16 cellular contexts compared by ENCODE assay signal in the genomic region with DNA sequence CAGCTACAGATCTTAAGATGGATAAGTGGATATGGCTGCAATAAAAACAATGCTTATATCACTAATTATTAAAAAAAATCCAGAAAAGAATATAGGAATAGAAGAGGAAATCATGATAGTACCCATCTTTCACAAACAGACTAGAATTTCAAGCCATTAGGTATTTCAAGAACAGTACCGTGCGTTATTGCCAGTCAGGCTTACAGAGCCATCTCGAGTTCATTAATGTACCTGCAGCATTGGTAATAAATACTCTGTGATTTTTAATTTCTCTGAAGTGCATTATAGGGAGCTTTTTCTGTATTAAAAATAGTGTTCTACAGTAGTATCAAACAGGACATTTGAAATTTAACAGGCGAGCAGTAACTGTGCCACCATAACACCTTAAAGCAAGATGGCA. TPM values are rescaled to one million over a fixed set of nuclear protein-coding genes. Genes with fewer than 3 reads are reported as not detected.
DNase-seq lines count a peak whose midpoint lies in the region; ATAC-seq and TF ChIP-seq lines count a peak whose summit lies in the region.
"Had no signal": no experiment of that assay in that cellular context is flagged by ENCODE, and none has a peak within 500 bp of the region (broad histone marks: within the 10 kb centered on the region; RNA-seq: fewer than 3 reads in every experiment).

No MANE protein-coding gene starts in this region.

- peaks cover 8% of the 10 kb centered on the region for H3K4me1 Mint-ChIP-seq in progenitor cell of endocrine pancreas (ENCODE audit: low read depth)
- H3K4me1 Mint-ChIP-seq: CD14-positive monocyte, H9 had no signal

- peaks cover 3% of the 10 kb centered on the region for H3K79me2 ChIP-seq in mammary epithelial cell (ENCODE audit: insufficient read depth, low read length)

- CTCF ChIA-PET in mammary epithelial cell (lab: Charles Lee; ENCODE audit: low non-redundant PET) = no interaction called here

- H3K4me3 ChIP-seq in mammary epithelial cell (replicated peaks in 1 of 3; ENCODE audit: insufficient read depth in 1 of 3, low read depth in 2 of 3, low read length in 3 of 3) (no peak overlapping the region), breast epithelium (no peak overlapping the region), heart right ventricle (no peak overlapping the region)
- H3K4me3 ChIP-seq: SJCRH30 had no signal

- TF ChIP-seq CTCF in mammary epithelial cell (conservative IDR thresholded peaks at IDR 0.05 in 1 of 2, IDR thresholded peaks at IDR 0.05 in 1 of 2; ENCODE audit: extremely low read depth in 1 of 2, insufficient read depth in 1 of 2, low read depth in 1 of 2, low read length in 2 of 2) (no peak), breast epithelium (IDR thresholded peaks at IDR 0.05) (no peak), LNCAP (IDR thresholded peaks at IDR 0.05) (peak; percentile 29; the same call in 1 of the 2 replicates), heart right ventricle (IDR thresholded peaks at IDR 0.05) (peak in 6 of 9 donors; percentile 15 to 48 (median 26)), progenitor cell of endocrine pancreas (IDR thresholded peaks at IDR 0.05; ENCODE audit: unreplicated experiment) (no peak)

- no peak for TF ChIP-seq POLR2A in breast epithelium (IDR thresholded peaks at IDR 0.05)

- H3K9ac ChIP-seq in mammary epithelial cell (ENCODE audit: insufficient read depth, low read length) = no peak overlapping the region
- H3K9ac ChIP-seq: KMS-11 had no signal

- H3K36me3 Mint-ChIP-seq in progenitor cell of endocrine pancreas (ENCODE audit: insufficient read depth) = peaks cover 31% of the 10 kb centered on the region

- H3K27ac Mint-ChIP-seq in progenitor cell of endocrine pancreas = peak overlapping the region; percentile 15

- H3K4me2 ChIP-seq in mammary epithelial cell (ENCODE audit: insufficient read depth, low read depth, low read length) = no peak overlapping the region
- H3K4me2 ChIP-seq: KMS-11 had no signal

- peaks cover 43% of the 10 kb centered on the region for H3K36me3 ChIP-seq in mammary epithelial cell (ENCODE audit: insufficient read depth, low read length)
- no peaks in the 10 kb centered on the region for H3K36me3 ChIP-seq in breast epithelium
- H3K36me3 ChIP-seq in heart right ventricle = peaks cover 0 to 81% (median 22%) of the 10 kb centered on the region in 9 donors

- H3K4me1 ChIP-seq in mammary epithelial cell (ENCODE audit: insufficient read depth, low read length) (peaks cover 30% of the 10 kb centered on the region), breast epithelium (no peaks in the 10 kb centered on the region), heart right ventricle (no peaks in the 10 kb centered on the region)
- H3K4me1 ChIP-seq: SJCRH30 had no signal

- in situ Hi-C loops in mammary epithelial cell (cut with MboI; ENCODE audit: low sequenced_read_pairs in 2 of 2) = no loop called here

- H3K27me3 ChIP-seq in mammary epithelial cell (ENCODE audit: insufficient read depth, low read length) = no peaks in the 10 kb centered on the region
- H3K27me3 ChIP-seq in breast epithelium = no peaks in the 10 kb centered on the region
- no peaks in the 10 kb centered on the region for H3K27me3 ChIP-seq in heart right ventricle
- H3K27me3 ChIP-seq: SJCRH30 had no signal

- intact Hi-C loops in mammary epithelial cell (cut with micrococcal nuclease) = no loop called here
- intact Hi-C loops in breast epithelium (cut with DNase I; ENCODE audit: low total_unique reads) = no loop called here
- intact Hi-C loops in heart right ventricle (cut with DNase I) = loop anchor here in 4 of 10 donors (5.0 kb wide), 1 partner anchor 197 kb away; no protein-coding TSS in a partner anchor

- H3K9me3 ChIP-seq in mammary epithelial cell (replicated peaks; ENCODE audit: insufficient read depth, low read length) (no peaks in the 10 kb centered on the region), breast epithelium (no peaks in the 10 kb centered on the region), heart right ventricle (no peaks in the 10 kb centered on the region)
- H3K9me3 ChIP-seq: SJCRH30 had no signal

- H4K20me1 ChIP-seq in mammary epithelial cell (ENCODE audit: insufficient read depth, low read length) = no peaks in the 10 kb centered on the region

- H3K4me3 Mint-ChIP-seq in progenitor cell of endocrine pancreas (ENCODE audit: low read depth) = no peak overlapping the region
- H3K4me3 Mint-ChIP-seq: CD14-positive monocyte, H9 had no signal

- H3K27me3 Mint-ChIP-seq in progenitor cell of endocrine pancreas = no peaks in the 10 kb centered on the region

- DNase-seq in mammary epithelial cell (no peak), breast epithelium (ENCODE audit: low spot score in 2 of 2) (no peak), heart right ventricle (no peak), progenitor cell of endocrine pancreas (ENCODE audit: low spot score, unreplicated experiment) (no peak), T-helper 9 cell (no peak), AG20443 (ENCODE audit: low spot score) (no peak)
- DNase-seq in activated CD4-positive, CD25-positive, alpha-beta regulatory T cell (lab: John Stamatoyannopoulos, UW) = no peak
- DNase-seq: DND-41, GDM1, H9, NCI-H1930, NCI-H524, SJCRH30 had no signal

- H3K27ac ChIP-seq in mammary epithelial cell (ENCODE audit: insufficient read depth, low read depth, low read length) = peak overlapping the region; percentile 29
- no peak overlapping the region for H3K27ac ChIP-seq in breast epithelium
- peak overlapping the region in 1 of 10 donors; percentile 10 for H3K27ac ChIP-seq in heart right ventricle
- H3K27ac ChIP-seq: KMS-11, SJCRH30 had no signal

- no peak overlapping the region for H2AFZ ChIP-seq in mammary epithelial cell (ENCODE audit: low read depth, low read length)

- dilution Hi-C loops in mammary epithelial cell (cut with HindIII; ENCODE audit: low sequenced_read_pairs) = no loop called here

- peak in 4 of 8 donors; percentile 30 to 60 (median 42) for ATAC-seq in heart right ventricle

- no TSS peak for BruUV-seq in mammary epithelial cell (replicated peaks; lab: Mats Ljungman, UMichigan)

- 100% methylated on average over 4 of the region's 4 CpGs for WGBS in mammary epithelial cell (ENCODE audit: low coverage, missing lambda C conversion rate)
- WGBS in heart right ventricle, 2 donors = 75 to 82% methylated on average over 4 of the region's 4 CpGs

- H3K9me3 Mint-ChIP-seq in progenitor cell of endocrine pancreas (ENCODE audit: low read depth) = no peaks in the 10 kb centered on the region

RNA-seq across cellular contexts. Expression of a gene that starts 35.7 kb away (rescaled TPM):
- 1 to 10 TPM; 5.8 to 7.0 TPM for total RNA-seq in mammary epithelial cell
- 3.6 TPM for polyA plus RNA-seq in mammary epithelial cell
- polyA minus RNA-seq in mammary epithelial cell = not detected
- 10 to 100 TPM; 16.1 to 52.6 (median 22.1) TPM for total RNA-seq in breast epithelium
- total RNA-seq in heart right ventricle = 10 to 100 TPM; 27.3 to 92.9 (median 62.6) TPM
- 10 to 100 TPM; 44.6 to 50.8 TPM for polyA plus RNA-seq in heart right ventricle
- total RNA-seq in progenitor cell of endocrine pancreas = 46.8 and 49.2 TPM in 2 replicates

Comparison
In these comparisons a context has a peak if more than half of its experiments do, and no peak if none do; other contexts are left out.
1. CTCF ChIP-seq: peak in LNCAP (single experiment) and heart right ventricle (6 of 9); none in mammary epithelial cell (0 of 2), breast epithelium (0 of 3) and progenitor cell of endocrine pancreas (single experiment).